ENCODE assay signal across 9 cellular contexts in the genomic region with DNA sequence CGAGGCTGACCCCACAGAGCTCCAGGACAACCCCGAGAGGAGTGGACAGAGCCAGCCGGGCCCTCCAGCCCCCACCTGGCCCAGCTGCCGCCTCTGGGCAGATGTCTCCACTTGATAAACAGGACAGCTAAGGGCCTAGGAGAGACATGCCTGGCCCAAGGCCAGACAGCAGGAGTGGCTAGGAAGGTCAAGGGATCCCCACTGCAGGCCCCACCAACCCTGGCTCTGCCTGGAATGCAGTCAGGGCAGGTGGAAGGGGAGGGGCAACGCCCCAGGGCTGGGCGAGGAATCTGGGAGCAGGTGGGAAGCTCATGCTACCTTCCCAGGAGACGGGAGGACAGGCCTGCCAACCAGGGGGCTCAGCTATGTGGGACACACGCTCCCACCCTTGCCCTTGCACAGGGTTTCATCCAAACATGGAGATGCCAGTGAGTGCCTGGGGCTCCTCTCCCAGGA. TPM values are rescaled to one million over a fixed set of nuclear protein-coding genes. Genes with fewer than 3 reads are reported as not detected.
A peak's percentile ranks its signal among the peaks of the same experiment; 100 is the strongest.
DNase-seq lines count a peak whose midpoint lies in the region; ATAC-seq, FAIRE-seq and TF ChIP-seq lines count a peak whose summit lies in the region.
"Had no signal": no experiment of that assay in that cellular context is flagged by ENCODE, and none has a peak within 500 bp of the region (broad histone marks: within the 10 kb centered on the region; RNA-seq: fewer than 3 reads in every experiment).

No MANE protein-coding gene starts in this region.

- H3K36me3 Mint-ChIP-seq in glutamatergic neuron (ENCODE audit: unreplicated experiment) = no peaks in the 10 kb centered on the region
- H3K36me3 Mint-ChIP-seq: activated naive CD4-positive, alpha-beta T cell treated with anti-CD3 and anti-CD28 coated beads, Interleukin-2, amount 50 U/mL, for 24 hours had no signal

- peak; percentile 11 for ATAC-seq in sciatic nerve
- ATAC-seq in GM19324 (IDR thresholded peaks at IDR 0.05; ENCODE audit: low FRiP score, unreplicated experiment) = no peak

- peaks cover 31% of the 10 kb centered on the region for H3K4me1 Mint-ChIP-seq in glutamatergic neuron (ENCODE audit: low read depth, unreplicated experiment)

- H3K9me3 Mint-ChIP-seq in glutamatergic neuron (ENCODE audit: unreplicated experiment) = no peaks in the 10 kb centered on the region
- H3K9me3 Mint-ChIP-seq: activated naive CD4-positive, alpha-beta T cell treated with anti-CD3 and anti-CD28 coated beads, Interleukin-2, amount 50 U/mL, for 24 hours had no signal

- DNase-seq in GM12892 (ENCODE audit: insufficient read length) = no peak
- DNase-seq in SHP77 (lab: John Stamatoyannopoulos, UW) = peak; percentile 69 to 81
- DNase-seq in glutamatergic neuron = no peak
- no peak for DNase-seq in sciatic nerve (ENCODE audit: low spot score)
- DNase-seq in NCI-H526 treated with DMSO at 0.1 percent for 48 hours (lab: John Stamatoyannopoulos, UW) = no peak
- no peak for DNase-seq in stimulated activated CD4-positive, alpha-beta T cell treated with anti-CD3 and anti-CD28 coated beads, Interleukin-4, amount 100 ng/mL, for 1 hour
- DNase-seq in activated effector memory CD4-positive, alpha-beta T cell treated with anti-CD3 and anti-CD28 coated beads, Interleukin-2, amount 50 U/mL, for 16 hours = no peak

- no peak for TF ChIP-seq CTCF in glutamatergic neuron (IDR thresholded peaks at IDR 0.05; ENCODE audit: partially characterized antibody, unreplicated experiment)

- H3K27me3 Mint-ChIP-seq in glutamatergic neuron (ENCODE audit: unreplicated experiment) = peaks cover 10% of the 10 kb centered on the region
- H3K27me3 Mint-ChIP-seq: activated naive CD4-positive, alpha-beta T cell treated with anti-CD3 and anti-CD28 coated beads, Interleukin-2, amount 50 U/mL, for 24 hours had no signal

- no peak for TF ChIP-seq POLR2A in GM12892 (IDR thresholded peaks at IDR 0.05; ENCODE audit: low read depth, low read length)

- intact Hi-C loops in sciatic nerve (cut with DNase I) = no loop called here

- peak overlapping the region; percentile 55 for H3K27ac Mint-ChIP-seq in glutamatergic neuron (ENCODE audit: unreplicated experiment)
- H3K27ac Mint-ChIP-seq: activated naive CD4-positive, alpha-beta T cell treated with anti-CD3 and anti-CD28 coated beads, Interleukin-2, amount 50 U/mL, for 24 hours had no signal

- H3K4me3 Mint-ChIP-seq in glutamatergic neuron (ENCODE audit: unreplicated experiment) = peak overlapping the region; percentile 30
- H3K4me3 Mint-ChIP-seq: activated naive CD4-positive, alpha-beta T cell treated with anti-CD3 and anti-CD28 coated beads, Interleukin-2, amount 50 U/mL, for 24 hours had no signal

- FAIRE-seq in GM12892 (lab: Jason Lieb, UNC) = peak; percentile 17

RNA-seq across cellular contexts. Expression of a gene that starts 25.2 kb away (rescaled TPM):
- polyA plus RNA-seq in GM12892 (2012; ENCODE audit: missing spikeins) = 20.0 TPM
- 56.3 TPM for total RNA-seq in glutamatergic neuron (ENCODE audit: unreplicated experiment)
- total RNA-seq in sciatic nerve = 71.8 TPM

RNA-seq across cellular contexts. Expression of a gene that starts 27.2 kb away (rescaled TPM):
- polyA plus RNA-seq in GM12892 (2012; ENCODE audit: missing spikeins) = 26.9 TPM
- total RNA-seq in glutamatergic neuron (ENCODE audit: unreplicated experiment) = 20.5 TPM
- 8.0 TPM for total RNA-seq in sciatic nerve

RNA-seq across cellular contexts. Expression of a gene that starts 31.8 kb away (rescaled TPM):
- 14.4 TPM for polyA plus RNA-seq in GM12892 (2012; ENCODE audit: missing spikeins)
- 56.7 TPM for total RNA-seq in glutamatergic neuron (ENCODE audit: unreplicated experiment)
- total RNA-seq in sciatic nerve = 13.1 TPM

RNA-seq across cellular contexts. Expression of a gene that starts 36.6 kb away (rescaled TPM):
- polyA plus RNA-seq in GM12892 (2012; ENCODE audit: missing spikeins) = 9.8 TPM
- total RNA-seq in glutamatergic neuron (ENCODE audit: unreplicated experiment) (18.1 TPM), sciatic nerve (3.7 TPM)

Comparison
In these comparisons a context has a peak if more than half of its experiments do, and no peak if none do; other contexts are left out.
1. DNase-seq: peak in SHP77 (2 of 2); none in GM12892 (single experiment), glutamatergic neuron (single experiment), sciatic nerve (single experiment), NCI-H526 treated with DMSO at 0.1 percent for 48 hours (single experiment), stimulated activated CD4-positive, alpha-beta T cell treated with anti-CD3 and anti-CD28 coated beads, Interleukin-4, amount 100 ng/mL, for 1 hour (single experiment) and activated effector memory CD4-positive, alpha-beta T cell treated with anti-CD3 and anti-CD28 coated beads, Interleukin-2, amount 50 U/mL, for 16 hours (single experiment).